ENCODE assay signal across 1 cellular context in genomic region chr17:31566247-31566991, GRCh38.
TF ChIP-seq lines count a peak whose summit lies in the region.

No MANE protein-coding gene starts in this region.

TF ChIP-seq in liver, 16 proteins besides CTCF, POLR2A, EP300 and RAD21:
- TF ChIP-seq HNF4G (IDR thresholded peaks at IDR 0.05), result no peak
- peak in 1 of 2 donors; percentile 4 for TF ChIP-seq HNF4A (conservative IDR thresholded peaks at IDR 0.05)
- TF ChIP-seq JUND (IDR thresholded peaks at IDR 0.05), result no peak
- no peak for TF ChIP-seq NR2F2 (IDR thresholded peaks at IDR 0.05)
- TF ChIP-seq TAF1 (conservative IDR thresholded peaks at IDR 0.05), result no peak
- TF ChIP-seq FOXA2 (IDR thresholded peaks at IDR 0.05), result no peak
- no peak for TF ChIP-seq GABPA (IDR thresholded peaks at IDR 0.05 in 1 of 2, conservative IDR thresholded peaks at IDR 0.05 in 1 of 2)
- TF ChIP-seq, protein P1, sequence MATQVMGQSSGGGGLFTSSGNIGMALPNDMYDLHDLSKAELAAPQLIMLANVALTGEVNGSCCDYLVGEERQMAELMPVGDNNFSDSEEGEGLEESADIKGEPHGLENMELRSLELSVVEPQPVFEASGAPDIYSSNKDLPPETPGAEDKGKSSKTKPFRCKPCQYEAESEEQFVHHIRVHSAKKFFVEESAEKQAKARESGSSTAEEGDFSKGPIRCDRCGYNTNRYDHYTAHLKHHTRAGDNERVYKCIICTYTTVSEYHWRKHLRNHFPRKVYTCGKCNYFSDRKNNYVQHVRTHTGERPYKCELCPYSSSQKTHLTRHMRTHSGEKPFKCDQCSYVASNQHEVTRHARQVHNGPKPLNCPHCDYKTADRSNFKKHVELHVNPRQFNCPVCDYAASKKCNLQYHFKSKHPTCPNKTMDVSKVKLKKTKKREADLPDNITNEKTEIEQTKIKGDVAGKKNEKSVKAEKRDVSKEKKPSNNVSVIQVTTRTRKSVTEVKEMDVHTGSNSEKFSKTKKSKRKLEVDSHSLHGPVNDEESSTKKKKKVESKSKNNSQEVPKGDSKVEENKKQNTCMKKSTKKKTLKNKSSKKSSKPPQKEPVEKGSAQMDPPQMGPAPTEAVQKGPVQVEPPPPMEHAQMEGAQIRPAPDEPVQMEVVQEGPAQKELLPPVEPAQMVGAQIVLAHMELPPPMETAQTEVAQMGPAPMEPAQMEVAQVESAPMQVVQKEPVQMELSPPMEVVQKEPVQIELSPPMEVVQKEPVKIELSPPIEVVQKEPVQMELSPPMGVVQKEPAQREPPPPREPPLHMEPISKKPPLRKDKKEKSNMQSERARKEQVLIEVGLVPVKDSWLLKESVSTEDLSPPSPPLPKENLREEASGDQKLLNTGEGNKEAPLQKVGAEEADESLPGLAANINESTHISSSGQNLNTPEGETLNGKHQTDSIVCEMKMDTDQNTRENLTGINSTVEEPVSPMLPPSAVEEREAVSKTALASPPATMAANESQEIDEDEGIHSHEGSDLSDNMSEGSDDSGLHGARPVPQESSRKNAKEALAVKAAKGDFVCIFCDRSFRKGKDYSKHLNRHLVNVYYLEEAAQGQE (IDR thresholded peaks at IDR 0.05), result no peak
- no peak for TF ChIP-seq EGR1 (IDR thresholded peaks at IDR 0.05; ENCODE audit: low read depth in 2 of 2)
- TF ChIP-seq FOXA1 (IDR thresholded peaks at IDR 0.05), result no peak
- TF ChIP-seq, protein P2, sequence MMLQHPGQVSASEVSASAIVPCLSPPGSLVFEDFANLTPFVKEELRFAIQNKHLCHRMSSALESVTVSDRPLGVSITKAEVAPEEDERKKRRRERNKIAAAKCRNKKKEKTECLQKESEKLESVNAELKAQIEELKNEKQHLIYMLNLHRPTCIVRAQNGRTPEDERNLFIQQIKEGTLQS (IDR thresholded peaks at IDR 0.05), result no peak
- TF ChIP-seq SP1 (IDR thresholded peaks at IDR 0.05), result no peak
- TF ChIP-seq RXRA (IDR thresholded peaks at IDR 0.05), result peak in 1 of 2 donors; percentile 11
- TF ChIP-seq YY1 (IDR thresholded peaks at IDR 0.05), result peak; percentile 15
